Comparison of ENCODE assay signal across 14 cellular contexts in the genomic region with DNA sequence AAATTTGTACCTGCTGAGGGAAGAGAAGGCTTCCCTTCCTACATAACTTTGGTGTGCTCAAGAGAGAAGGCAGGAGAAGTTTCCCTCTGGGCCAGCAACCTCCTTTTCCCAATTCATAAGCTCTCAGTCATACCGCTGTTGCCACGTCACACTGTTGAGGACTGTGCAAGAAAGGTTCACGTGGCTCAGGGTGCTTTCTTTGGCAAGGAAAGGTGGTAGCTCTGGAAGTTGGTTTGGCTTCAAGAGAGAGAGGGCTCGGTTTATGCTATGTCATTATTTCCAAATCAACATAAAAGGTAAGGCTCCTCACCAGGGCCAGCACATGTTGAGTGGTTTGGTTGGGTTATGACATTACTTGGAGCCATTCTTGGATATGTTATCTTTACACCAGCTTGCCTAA.
A peak's percentile ranks its signal among the peaks of the same experiment; 100 is the strongest.
DNase-seq lines count a peak whose midpoint lies in the region; ATAC-seq and TF ChIP-seq lines count a peak whose summit lies in the region.
"Had no signal": no experiment of that assay in that cellular context is flagged by ENCODE, and none has a peak within 500 bp of the region (broad histone marks: within the 10 kb centered on the region; RNA-seq: fewer than 3 reads in every experiment).

No MANE protein-coding gene starts in this region.

- no peak overlapping the region for H3K27ac ChIP-seq in PC-9
- peak overlapping the region; percentile 71 for H3K27ac ChIP-seq in mammary epithelial cell (ENCODE audit: insufficient read depth, low read depth, low read length)
- H3K27ac ChIP-seq in thoracic aorta, result no peak overlapping the region
- H3K27ac ChIP-seq: HL-60, SJSA1 had no signal

- TF ChIP-seq CTCF in PC-9 (conservative IDR thresholded peaks at IDR 0.05), result no peak
- TF ChIP-seq CTCF in mammary epithelial cell (conservative IDR thresholded peaks at IDR 0.05 in 1 of 2, IDR thresholded peaks at IDR 0.05 in 1 of 2; ENCODE audit: extremely low read depth in 1 of 2, insufficient read depth in 1 of 2, low read depth in 1 of 2, low read length in 2 of 2), result no peak
- no peak for TF ChIP-seq CTCF in thoracic aorta (IDR thresholded peaks at IDR 0.05)

- WGBS in mammary epithelial cell (ENCODE audit: low coverage, missing lambda C conversion rate), result 3% methylated on average over 4 of the region's 4 CpGs

- no TSS peak for BruUV-seq in PC-9 (replicated peaks; lab: Mats Ljungman, UMichigan)
- no TSS peak for BruUV-seq in mammary epithelial cell (replicated peaks; lab: Mats Ljungman, UMichigan)

- H3F3A ChIP-seq in PC-9 (ENCODE audit: insufficient read depth, low read depth), result peaks cover 5% of the 10 kb centered on the region; the same call in 1 of the 2 replicates

- no peaks in the 10 kb centered on the region for H3K36me3 ChIP-seq in PC-9 (ENCODE audit: low read depth)
- H3K36me3 ChIP-seq in mammary epithelial cell (ENCODE audit: insufficient read depth, low read length), result no peaks in the 10 kb centered on the region
- no peaks in the 10 kb centered on the region for H3K36me3 ChIP-seq in thoracic aorta
- H3K36me3 ChIP-seq: SJSA1 had no signal

- H3K4me2 ChIP-seq in PC-9 (no peak overlapping the region), mammary epithelial cell (ENCODE audit: insufficient read depth, low read depth, low read length) (peak overlapping the region; percentile 34)

- H3K27me3 ChIP-seq in PC-9 (ENCODE audit: insufficient read depth, low read depth) (no peaks in the 10 kb centered on the region), mammary epithelial cell (ENCODE audit: insufficient read depth, low read length) (no peaks in the 10 kb centered on the region), thoracic aorta (replicated peaks; ENCODE audit: insufficient read depth) (no peaks in the 10 kb centered on the region)
- H3K27me3 ChIP-seq: SJSA1 had no signal

- intact Hi-C loops in PC-9 (cut with micrococcal nuclease; ENCODE audit: unreplicated experiment), result no loop called here
- intact Hi-C loops in mammary epithelial cell (cut with micrococcal nuclease), result loop anchor here (2.0 to 10.0 kb wide), 5 partner anchors 56 to 229 kb away; no protein-coding TSS in a partner anchor

- no peak overlapping the region for H3K4me3 ChIP-seq in PC-9
- H3K4me3 ChIP-seq in mammary epithelial cell (replicated peaks in 1 of 3; ENCODE audit: insufficient read depth in 1 of 3, low read depth in 2 of 3, low read length in 3 of 3), result no peak overlapping the region
- H3K4me3 ChIP-seq in thoracic aorta, result no peak overlapping the region
- H3K4me3 ChIP-seq: SJSA1 had no signal

- no peaks in the 10 kb centered on the region for H3K9me2 ChIP-seq in PC-9 (ENCODE audit: insufficient read depth)

- POLR2A ChIA-PET in PC-9 (lab: Charles Lee; ENCODE audit: unreplicated experiment), result no interaction called here

- peaks cover 40% of the 10 kb centered on the region for H3K4me1 ChIP-seq in PC-9 (replicated peaks; ENCODE audit: insufficient read depth)
- H3K4me1 ChIP-seq in mammary epithelial cell (ENCODE audit: insufficient read depth, low read length), result peaks cover 48% of the 10 kb centered on the region
- peaks cover 7 to 13% of the 10 kb centered on the region in 2 donors for H3K4me1 ChIP-seq in thoracic aorta (ENCODE audit: control insufficient read depth in 1 of 2, low read depth in 2 of 2)

- DNase-seq in PC-9 (no peak), mammary epithelial cell (peak; percentile 95), kidney tubule cell (ENCODE audit: low spot score) (peak; percentile 68), thoracic aorta (ENCODE audit: low spot score) (no peak), NCI-H446 (lab: John Stamatoyannopoulos, UW) (no peak)
- DNase-seq: Caco-2, HFFc6, NCI-H146, NCI-H2081 treated with DMSO at 0.1 percent for 48 hours, NCI-H524 had no signal

- CTCF ChIA-PET in PC-9 (lab: Charles Lee) (no interaction called here), mammary epithelial cell (lab: Charles Lee; ENCODE audit: low non-redundant PET) (no interaction called here)

- ATAC-seq in thoracic aorta (ENCODE audit: insufficient number of reproducible peaks, low FRiP score, low read depth) (peak; percentile 78), HG03280 (IDR thresholded peaks at IDR 0.05; ENCODE audit: unreplicated experiment) (no peak), SK-N-SH treated with all-trans-retinoic acid at 6 μM for 48 hours (no peak)

- H2AFZ ChIP-seq in PC-9, result peak overlapping the region; percentile 58; the same call in 1 of the 2 replicates
- peak overlapping the region; percentile 66 for H2AFZ ChIP-seq in mammary epithelial cell (ENCODE audit: low read depth, low read length)

- dilution Hi-C loops in mammary epithelial cell (cut with HindIII; ENCODE audit: low sequenced_read_pairs), result no loop called here

- H3K9me3 ChIP-seq in PC-9 (ENCODE audit: insufficient read depth, low read depth), result peaks cover 6% of the 10 kb centered on the region; the same call in 1 of the 2 replicates
- no peaks in the 10 kb centered on the region for H3K9me3 ChIP-seq in mammary epithelial cell (replicated peaks; ENCODE audit: insufficient read depth, low read length)
- H3K9me3 ChIP-seq in thoracic aorta, result no peaks in the 10 kb centered on the region
- H3K9me3 ChIP-seq: Caco-2, SJSA1 had no signal

- in situ Hi-C loops in mammary epithelial cell (cut with MboI; ENCODE audit: low sequenced_read_pairs in 2 of 2), result no loop called here

- H3K79me2 ChIP-seq in PC-9 (ENCODE audit: low read depth) (no peaks in the 10 kb centered on the region), mammary epithelial cell (ENCODE audit: insufficient read depth, low read length) (no peaks in the 10 kb centered on the region)

- peak overlapping the region; percentile 23 for H3K9ac ChIP-seq in mammary epithelial cell (ENCODE audit: insufficient read depth, low read length)

- H4K20me1 ChIP-seq in PC-9 (ENCODE audit: insufficient read depth) (no peaks in the 10 kb centered on the region), mammary epithelial cell (ENCODE audit: insufficient read depth, low read length) (no peaks in the 10 kb centered on the region)

TF ChIP-seq in SK-N-SH treated with all-trans-retinoic acid at 6 μM for 48 hours, 23 proteins besides CTCF, POLR2A, EP300 and RAD21:
- TF ChIP-seq ZNF565 (CRISPR knock-in tag; conservative IDR thresholded peaks at IDR 0.05; ENCODE audit: low read depth) (no peak), PPARA (CRISPR knock-in tag; IDR thresholded peaks at IDR 0.05; ENCODE audit: borderline replicate concordance) (no peak), ISL1 (CRISPR knock-in tag; IDR thresholded peaks at IDR 0.05) (no peak), CSDC2 (CRISPR knock-in tag; IDR thresholded peaks at IDR 0.05) (no peak), TCF4 (CRISPR knock-in tag; IDR thresholded peaks at IDR 0.05; ENCODE audit: borderline replicate concordance) (no peak), TOX (CRISPR knock-in tag; IDR thresholded peaks at IDR 0.05; ENCODE audit: borderline replicate concordance) (no peak), ARNTL (CRISPR knock-in tag; IDR thresholded peaks at IDR 0.05; ENCODE audit: borderline replicate concordance, low read depth) (no peak), OSR1 (CRISPR knock-in tag; IDR thresholded peaks at IDR 0.05) (no peak), RARB (CRISPR knock-in tag; IDR thresholded peaks at IDR 0.05) (no peak), ZC3H10 (CRISPR knock-in tag; IDR thresholded peaks at IDR 0.05) (no peak), ZFP30 (CRISPR knock-in tag; IDR thresholded peaks at IDR 0.05) (no peak), ESRRG (CRISPR knock-in tag; IDR thresholded peaks at IDR 0.05) (no peak), CSRNP3 (CRISPR knock-in tag; IDR thresholded peaks at IDR 0.05) (no peak), GLIS3 (CRISPR knock-in tag; IDR thresholded peaks at IDR 0.05) (no peak), BACH2 (CRISPR knock-in tag; IDR thresholded peaks at IDR 0.05; ENCODE audit: borderline replicate concordance) (no peak)
- TF ChIP-seq, protein P1, sequence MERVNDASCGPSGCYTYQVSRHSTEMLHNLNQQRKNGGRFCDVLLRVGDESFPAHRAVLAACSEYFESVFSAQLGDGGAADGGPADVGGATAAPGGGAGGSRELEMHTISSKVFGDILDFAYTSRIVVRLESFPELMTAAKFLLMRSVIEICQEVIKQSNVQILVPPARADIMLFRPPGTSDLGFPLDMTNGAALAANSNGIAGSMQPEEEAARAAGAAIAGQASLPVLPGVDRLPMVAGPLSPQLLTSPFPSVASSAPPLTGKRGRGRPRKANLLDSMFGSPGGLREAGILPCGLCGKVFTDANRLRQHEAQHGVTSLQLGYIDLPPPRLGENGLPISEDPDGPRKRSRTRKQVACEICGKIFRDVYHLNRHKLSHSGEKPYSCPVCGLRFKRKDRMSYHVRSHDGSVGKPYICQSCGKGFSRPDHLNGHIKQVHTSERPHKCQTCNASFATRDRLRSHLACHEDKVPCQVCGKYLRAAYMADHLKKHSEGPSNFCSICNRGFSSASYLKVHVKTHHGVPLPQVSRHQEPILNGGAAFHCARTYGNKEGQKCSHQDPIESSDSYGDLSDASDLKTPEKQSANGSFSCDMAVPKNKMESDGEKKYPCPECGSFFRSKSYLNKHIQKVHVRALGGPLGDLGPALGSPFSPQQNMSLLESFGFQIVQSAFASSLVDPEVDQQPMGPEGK (CRISPR knock-in tag; IDR thresholded peaks at IDR 0.05; ENCODE audit: borderline replicate concordance), result no peak
- TF ChIP-seq, protein P2, sequence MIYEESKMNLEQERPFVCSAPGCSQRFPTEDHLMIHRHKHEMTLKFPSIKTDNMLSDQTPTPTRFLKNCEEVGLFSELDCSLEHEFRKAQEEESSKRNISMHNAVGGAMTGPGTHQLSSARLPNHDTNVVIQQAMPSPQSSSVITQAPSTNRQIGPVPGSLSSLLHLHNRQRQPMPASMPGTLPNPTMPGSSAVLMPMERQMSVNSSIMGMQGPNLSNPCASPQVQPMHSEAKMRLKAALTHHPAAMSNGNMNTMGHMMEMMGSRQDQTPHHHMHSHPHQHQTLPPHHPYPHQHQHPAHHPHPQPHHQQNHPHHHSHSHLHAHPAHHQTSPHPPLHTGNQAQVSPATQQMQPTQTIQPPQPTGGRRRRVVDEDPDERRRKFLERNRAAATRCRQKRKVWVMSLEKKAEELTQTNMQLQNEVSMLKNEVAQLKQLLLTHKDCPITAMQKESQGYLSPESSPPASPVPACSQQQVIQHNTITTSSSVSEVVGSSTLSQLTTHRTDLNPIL (CRISPR knock-in tag; IDR thresholded peaks at IDR 0.05; ENCODE audit: low read depth), result no peak

Comparison
In these comparisons a context has a peak if more than half of its experiments do, and no peak if none do; other contexts are left out.
1. DNase-seq: peak in mammary epithelial cell (single experiment) and kidney tubule cell (single experiment); none in PC-9 (0 of 2), thoracic aorta (single experiment) and NCI-H446 (0 of 2).